8 cellular contexts compared by ENCODE assay signal in genomic region chr2:237201461-237202287, GRCh38.
DNase-seq lines count a peak whose midpoint lies in the region; ATAC-seq, FAIRE-seq and TF ChIP-seq lines count a peak whose summit lies in the region.

No MANE protein-coding gene starts in this region.

- no peak for TF ChIP-seq POLR2A in GM12892 (IDR thresholded peaks at IDR 0.05; ENCODE audit: low read depth, low read length)

- ATAC-seq in GM18907 (IDR thresholded peaks at IDR 0.05; ENCODE audit: unreplicated experiment) (peak; percentile 66), HG03432 (IDR thresholded peaks at IDR 0.05; ENCODE audit: unreplicated experiment) (peak; percentile 67)

- no peak for FAIRE-seq in GM12892 (lab: Jason Lieb, UNC)

- DNase-seq in brain pericyte (ENCODE audit: low read depth, low spot score) (peak; percentile 84), non-pigmented ciliary epithelial cell (ENCODE audit: low read depth) (peak; percentile 78), GM12892 (ENCODE audit: insufficient read length) (no peak), HuH-7.5 (ENCODE audit: low spot score) (no peak), NCI-H2171 (lab: John Stamatoyannopoulos, UW) (no peak), SHP77 (lab: John Stamatoyannopoulos, UW) (no peak)

Comparison
In these comparisons a context has a peak if more than half of its experiments do, and no peak if none do; other contexts are left out.
1. DNase-seq: peak in brain pericyte (single experiment) and non-pigmented ciliary epithelial cell (single experiment); none in GM12892 (single experiment), HuH-7.5 (single experiment), NCI-H2171 (single experiment) and SHP77 (0 of 2).